Comparison of ENCODE assay signal across 27 cellular contexts in the genomic region with DNA sequence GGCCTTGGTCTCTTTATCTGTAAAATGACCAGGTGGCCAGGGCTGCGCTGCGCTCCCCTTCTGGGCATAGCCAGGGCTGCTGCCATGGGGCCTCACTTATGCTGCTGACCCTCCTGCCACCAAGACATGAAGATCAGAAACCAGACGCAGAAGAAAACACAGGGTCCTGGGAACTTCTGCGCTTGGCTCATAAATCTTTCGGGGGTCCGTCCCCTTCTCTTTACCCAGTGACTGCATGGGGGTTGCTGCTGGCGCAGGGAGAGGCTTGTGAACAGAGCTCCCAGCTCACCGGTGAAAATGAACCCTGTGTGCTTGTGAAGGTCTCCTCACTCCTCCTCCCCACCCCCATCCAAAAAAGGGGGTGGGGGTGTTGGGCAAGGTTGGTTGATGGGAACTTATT. TPM values are rescaled to one million over a fixed set of nuclear protein-coding genes. Genes with fewer than 3 reads are reported as not detected.
DNase-seq lines count a peak whose midpoint lies in the region; ATAC-seq and TF ChIP-seq lines count a peak whose summit lies in the region.
"Had no signal": no experiment of that assay in that cellular context is flagged by ENCODE, and none has a peak within 500 bp of the region (broad histone marks: within the 10 kb centered on the region; RNA-seq: fewer than 3 reads in every experiment).

No MANE protein-coding gene starts in this region.

- peak overlapping the region; percentile 91 to 98 for H3K27ac ChIP-seq in ascending aorta
- H3K27ac ChIP-seq: gastrocnemius medialis, SK-N-MC, stomach, thyroid gland, vagina had no signal

- intact Hi-C loops in Right ventricle myocardium inferior (cut with DNase I): loop anchor here (5.0 kb wide), 1 partner anchor 110 kb away; no protein-coding TSS in a partner anchor
- intact Hi-C loops in cardiac septum (cut with DNase I): loop anchor here (10.0 kb wide), 1 partner anchor 262 kb away; no protein-coding TSS in a partner anchor
- intact Hi-C loops in ascending aorta (cut with DNase I): no loop called here

- H3K4me1 ChIP-seq in ascending aorta: peaks cover 7 to 43% of the 10 kb centered on the region in 2 donors
- peaks cover 59% of the 10 kb centered on the region for H3K4me1 ChIP-seq in skeletal muscle satellite cell (ENCODE audit: control insufficient read depth, insufficient read depth, low read length)

- H3K36me3 ChIP-seq in ascending aorta (peaks cover 0 to 12% of the 10 kb centered on the region in 2 donors), skeletal muscle satellite cell (ENCODE audit: insufficient read depth, low read length) (peaks cover 70% of the 10 kb centered on the region)
- H3K36me3 ChIP-seq: gastrocnemius medialis, stomach, thyroid gland, vagina had no signal

- DNase-seq in Right ventricle myocardium inferior (ENCODE audit: missing footprints): peak; percentile 60
- no peak for DNase-seq in cardiac septum (ENCODE audit: low spot score)
- no peak for DNase-seq in ascending aorta (ENCODE audit: low spot score in 2 of 2)
- peak; percentile 89 for DNase-seq in left kidney (ENCODE audit: low read depth, low spot score)
- no peak for DNase-seq in SHP77 (lab: John Stamatoyannopoulos, UW)
- DNase-seq in HUDEP-2 (lab: John Stamatoyannopoulos, UW; ENCODE audit: unreplicated experiment in 76 of 76): no peak
- DNase-seq: activated CD4-positive, alpha-beta memory T cell treated with anti-CD3 and anti-CD28 coated beads for 36 hours; activated CD4-positive, alpha-beta T cell treated with anti-CD3 and anti-CD28 coated beads for 1 hour; activated naive CD8-positive, alpha-beta T cell treated with anti-CD3 and anti-CD28 coated beads, Interleukin-2, amount 50 U/mL, for 24 hours; activated T-cell treated with anti-CD3 and anti-CD28 coated beads, Interleukin-2, amount 50 U/mL, for 72 hours; AML-193; Calu3; CD4-positive, CD25-positive, alpha-beta regulatory T cell; DND-41; gastrocnemius medialis; mammary epithelial cell; NCI-H146; NCI-H446; NCI-H748 treated with DMSO at 0.1 percent for 48 hours; stimulated activated CD4-positive, alpha-beta T cell treated with anti-CD3 and anti-CD28 coated beads, Interleukin-12 subunit alpha, Interleukin-12 subunit beta, amount 100 ng/mL, for 4 hours; stimulated activated CD4-positive, alpha-beta T cell treated with anti-CD3 and anti-CD28 coated beads, Interleukin-2, amount 100 ng/mL, for 48 hours; stomach; thyroid gland had no signal

- H3K9ac ChIP-seq in skeletal muscle satellite cell (ENCODE audit: low read depth, low read length): peak overlapping the region; percentile 98

- H3K9me3 ChIP-seq in ascending aorta (no peaks in the 10 kb centered on the region), skeletal muscle satellite cell (replicated peaks; ENCODE audit: low read length) (no peaks in the 10 kb centered on the region)
- H3K9me3 ChIP-seq: gastrocnemius medialis, stomach, thyroid gland, vagina had no signal

- peak overlapping the region; percentile 76 to 79 for H3K4me3 ChIP-seq in ascending aorta
- H3K4me3 ChIP-seq in skeletal muscle satellite cell (ENCODE audit: low read length): peak overlapping the region; percentile 90
- H3K4me3 ChIP-seq: gastrocnemius medialis, SK-N-MC, stomach, thyroid gland, vagina had no signal

- H3K4me2 ChIP-seq in skeletal muscle satellite cell (ENCODE audit: low read length): peak overlapping the region; percentile 90

- ATAC-seq in Right ventricle myocardium inferior (no peak), HG02623 (IDR thresholded peaks at IDR 0.05; ENCODE audit: unreplicated experiment) (no peak)
- ATAC-seq: activated naive CD8-positive, alpha-beta T cell treated with anti-CD3 and anti-CD28 coated beads, Interleukin-2, amount 50 U/mL, for 24 hours; activated T-cell treated with anti-CD3 and anti-CD28 coated beads, Interleukin-2, amount 50 U/mL, for 72 hours; gastrocnemius medialis had no signal

- no peak for TF ChIP-seq CTCF in ascending aorta (IDR thresholded peaks at IDR 0.05)

- no peaks in the 10 kb centered on the region for H3K27me3 ChIP-seq in ascending aorta
- no peaks in the 10 kb centered on the region for H3K27me3 ChIP-seq in skeletal muscle satellite cell (ENCODE audit: control insufficient read depth, insufficient read depth, low read length)
- H3K27me3 ChIP-seq: vagina had no signal

RNA-seq across cellular contexts. Expression of a gene that starts 5.7 kb away (rescaled TPM):
- total RNA-seq in Right ventricle myocardium inferior (0.60 TPM), cardiac septum (1.2 TPM), ascending aorta (35.7 TPM)
- total RNA-seq in skeletal muscle satellite cell (2012; rRNA removed): 23.1 and 24.9 TPM in 2 replicates
- total RNA-seq: activated CD4-positive, alpha-beta memory T cell treated with anti-CD3 and anti-CD28 coated beads for 36 hours; CD4-positive, CD25-positive, alpha-beta regulatory T cell had no signal

RNA-seq across cellular contexts. Expression of a gene that starts 6.0 kb away (rescaled TPM):
- total RNA-seq in Right ventricle myocardium inferior: 1.4 TPM
- 2.6 TPM for total RNA-seq in cardiac septum
- total RNA-seq in ascending aorta: 57.2 TPM
- total RNA-seq in skeletal muscle satellite cell (2012; rRNA removed): 3.0 and 3.5 TPM in 2 replicates
- total RNA-seq: activated CD4-positive, alpha-beta memory T cell treated with anti-CD3 and anti-CD28 coated beads for 36 hours; activated T-cell treated with anti-CD3 and anti-CD28 coated beads, Interleukin-2, amount 50 U/mL, for 72 hours; CD4-positive, CD25-positive, alpha-beta regulatory T cell had no signal

RNA-seq across cellular contexts. Expression of a gene that starts 17.6 kb away (rescaled TPM):
- total RNA-seq in Right ventricle myocardium inferior: 10.0 TPM
- 12.2 TPM for total RNA-seq in cardiac septum
- total RNA-seq in ascending aorta: 44.1 TPM
- 11.9 and 13.3 TPM in 2 replicates for total RNA-seq in skeletal muscle satellite cell (2012; rRNA removed)

Comparison
In these comparisons a context has a peak if more than half of its experiments do, and no peak if none do; other contexts are left out.
1. DNase-seq: peak in Right ventricle myocardium inferior (single experiment) and left kidney (single experiment); none in cardiac septum (single experiment), ascending aorta (0 of 2), SHP77 (0 of 2) and HUDEP-2 (0 of 76).
2. RNA of a gene that starts 5.7 kb away (total RNA-seq): 35.7 TPM in ascending aorta (single experiment); 1.2 TPM in cardiac septum (single experiment) and 0.60 TPM in Right ventricle myocardium inferior (single experiment); every median in the first group is over 10 times any median in the second.
3. RNA of a gene that starts 6.0 kb away (total RNA-seq): 57.2 TPM in ascending aorta (single experiment); 2.6 TPM in cardiac septum (single experiment) and 1.4 TPM in Right ventricle myocardium inferior (single experiment); every median in the first group is over 10 times any median in the second.